In genomic region chr13:110854866-110855265, GRCh38 we compare ENCODE assay signal across 30 cellular contexts.
DNase-seq lines count a peak whose midpoint lies in the region; ATAC-seq and TF ChIP-seq lines count a peak whose summit lies in the region.
"Had no signal": no experiment of that assay in that cellular context is flagged by ENCODE, and none has a peak within 500 bp of the region (broad histone marks: within the 10 kb centered on the region; RNA-seq: fewer than 3 reads in every experiment).

No MANE protein-coding gene starts in this region.

- peaks cover 7% of the 10 kb centered on the region for H3K9me3 Mint-ChIP-seq in endodermal cell

- in situ Hi-C loops in KBM-7 (cut with MboI; ENCODE audit: low pct_unique_long_range_greater_than_20kb, low sequenced_read_pairs): no loop called here

- ATAC-seq in GM19467 (IDR thresholded peaks at IDR 0.05; ENCODE audit: unreplicated experiment): no peak
- ATAC-seq: A549; CD8-positive, alpha-beta T cell had no signal

- no peak overlapping the region for H3K4me3 Mint-ChIP-seq in endodermal cell
- H3K4me3 Mint-ChIP-seq: B cell; CD14-positive monocyte; CD4-positive, alpha-beta memory T cell; CD4-positive, alpha-beta T cell; CD4-positive, CD25-positive, alpha-beta regulatory T cell; CD8-positive, alpha-beta memory T cell; CD8-positive, alpha-beta T cell had no signal

- H3K4me2 ChIP-seq in BLaER1: peak overlapping the region; percentile 33; the same call in 1 of the 2 replicates
- H3K4me2 ChIP-seq: A549 had no signal

- H3K27me3 ChIP-seq in BLaER1 (no peaks in the 10 kb centered on the region), endodermal cell (ENCODE audit: control insufficient read depth, insufficient read depth, low read length, poor library complexity, severe bottlenecking) (no peaks in the 10 kb centered on the region)
- H3K27me3 ChIP-seq: BLaER1 treated with 17β-estradiol and CSF1 and Interleukin-3, amounts not matched to agents 10 nM and 100 nM had no signal

- WGBS in endodermal cell (ENCODE audit: insufficient coverage in 1 of 2, insufficient read length in 1 of 2), 2 experiments: 97% methylated on average over 6 to 7 of the region's 7 CpGs

- H3K4me1 ChIP-seq in BLaER1 (peaks cover 13% of the 10 kb centered on the region), endodermal cell (ENCODE audit: control insufficient read depth, insufficient read depth, low read length) (no peaks in the 10 kb centered on the region)
- H3K4me1 ChIP-seq: A549, BE2C, Caco-2 had no signal

- H3K9ac ChIP-seq in BLaER1 (no peak overlapping the region), endodermal cell (ENCODE audit: extremely low read depth, low read length, poor library complexity, severe bottlenecking) (no peak overlapping the region)
- H3K9ac ChIP-seq: BLaER1 treated with 17β-estradiol and CSF1 and Interleukin-3, amounts not matched to agents 10 nM and 100 nM had no signal

- no peaks in the 10 kb centered on the region for H3K27me3 Mint-ChIP-seq in endodermal cell (ENCODE audit: insufficient read depth)

- H4K20me1 ChIP-seq in BLaER1: no peaks in the 10 kb centered on the region
- H4K20me1 ChIP-seq: BLaER1 treated with 17β-estradiol and CSF1 and Interleukin-3, amounts not matched to agents 10 nM and 100 nM had no signal

- H3K4me1 Mint-ChIP-seq in endodermal cell: no peaks in the 10 kb centered on the region
- H3K4me1 Mint-ChIP-seq: B cell; CD14-positive monocyte; CD4-positive, CD25-positive, alpha-beta regulatory T cell had no signal

- H3K4me3 ChIP-seq in BLaER1 (no peak overlapping the region), endodermal cell (ENCODE audit: low read length) (no peak overlapping the region)
- H3K4me3 ChIP-seq: A549; BLaER1 treated with 17β-estradiol and CSF1 and Interleukin-3, amounts not matched to agents 10 nM and 100 nM had no signal

- H3K27ac ChIP-seq in BLaER1: no peak overlapping the region
- no peak overlapping the region for H3K27ac ChIP-seq in endodermal cell (ENCODE audit: low read depth, low read length)
- H3K27ac ChIP-seq: 22Rv1; A549; BLaER1 treated with 17β-estradiol and CSF1 and Interleukin-3, amounts not matched to agents 10 nM and 100 nM; C4-2B had no signal

- H3K9me3 ChIP-seq in BLaER1: peaks cover 35% of the 10 kb centered on the region
- peaks cover 4% of the 10 kb centered on the region for H3K9me3 ChIP-seq in endodermal cell (ENCODE audit: control insufficient read depth, low read length)
- H3K9me3 ChIP-seq: BE2C, Caco-2 had no signal

- peak; percentile 35 for DNase-seq in endodermal cell
- no peak for DNase-seq in KBM-7
- DNase-seq: 8988T; ACHN; AML-193; BE2C; C1 segment of cervical spinal cord; Caco-2; Calu3; CD4-positive, alpha-beta memory T cell; CD4-positive, alpha-beta T cell; CD4-positive, CD25-positive, alpha-beta regulatory T cell; CD8-positive, alpha-beta memory T cell; CD8-positive, alpha-beta T cell; COR-L47; DMS 273 treated with DMSO at 0.1 percent for 48 hours; DMS153; DMS53; DMS79; DMS79 treated with DMSO at 0.1 percent for 48 hours; DND-41; EL had no signal

- TF ChIP-seq CTCF in endodermal cell (conservative IDR thresholded peaks at IDR 0.05): no peak

- H3K36me3 Mint-ChIP-seq in endodermal cell (ENCODE audit: low read depth): no peaks in the 10 kb centered on the region
- H3K36me3 Mint-ChIP-seq: CD14-positive monocyte; CD4-positive, alpha-beta memory T cell; CD4-positive, CD25-positive, alpha-beta regulatory T cell; CD8-positive, alpha-beta T cell had no signal

- H3K27ac Mint-ChIP-seq in endodermal cell: no peak overlapping the region
- H3K27ac Mint-ChIP-seq: B cell; CD14-positive monocyte; CD4-positive, alpha-beta memory T cell; CD4-positive, alpha-beta T cell; CD8-positive, alpha-beta T cell had no signal

- H3K36me3 ChIP-seq in BLaER1: no peaks in the 10 kb centered on the region
- H3K36me3 ChIP-seq in endodermal cell (ENCODE audit: control insufficient read depth, insufficient read depth, low read length): no peaks in the 10 kb centered on the region
- H3K36me3 ChIP-seq: BE2C; BLaER1 treated with 17β-estradiol and CSF1 and Interleukin-3, amounts not matched to agents 10 nM and 100 nM had no signal
